In genomic region chr11:309558-309855, GRCh38 we compare ENCODE assay signal across 10 cellular contexts. TPM values are rescaled to one million over a fixed set of nuclear protein-coding genes. Genes with fewer than 3 reads are reported as not detected.
A peak's percentile ranks its signal among the peaks of the same experiment; 100 is the strongest.
DNase-seq lines count a peak whose midpoint lies in the region; ATAC-seq and TF ChIP-seq lines count a peak whose summit lies in the region.
"Had no signal": no experiment of that assay in that cellular context is flagged by ENCODE, and none has a peak within 500 bp of the region (broad histone marks: within the 10 kb centered on the region; RNA-seq: fewer than 3 reads in every experiment).

No MANE protein-coding gene starts in this region.

- peak overlapping the region; percentile 92; the same call in 1 of the 2 replicates for H3K14ac ChIP-seq in IMR-90 (replicated peaks; ENCODE audit: low read depth, low read length)

- no peak overlapping the region for H3K27ac Mint-ChIP-seq in dendritic cell treated with granulocyte-macrophage colony-stimulating factor and Interleukin-4, amounts not matched to agents 40 ng/mL and 50 ng/mL, for 4 days
- peak overlapping the region; percentile 93 to 98 for H3K27ac Mint-ChIP-seq in natural killer cell

- peaks cover 42% of the 10 kb centered on the region for H3K79me2 ChIP-seq in ACC112 (ENCODE audit: control insufficient read depth, insufficient read depth, low read length, unreplicated experiment)

- H3K36me3 ChIP-seq in ACC112 (ENCODE audit: insufficient read depth, low read length) (no peaks in the 10 kb centered on the region), IMR-90 (ENCODE audit: control insufficient read depth, insufficient read depth, low read length) (peaks cover 2% of the 10 kb centered on the region; the same call in 1 of the 2 replicates)

- no peak for TF ChIP-seq CTCF in IMR-90 (conservative IDR thresholded peaks at IDR 0.05; ENCODE audit: low read depth, low read length)
- TF ChIP-seq CTCF in natural killer cell (IDR thresholded peaks at IDR 0.05) = no peak

- DNase-seq in IMR-90 (no peak), natural killer cell (no peak), SIG-M5 (lab: John Stamatoyannopoulos, UW) (no peak), NCI-H524 treated with DMSO at 0.1 percent for 48 hours (lab: John Stamatoyannopoulos, UW) (no peak)
- DNase-seq: NCI-H526 had no signal

- H4K8ac ChIP-seq in IMR-90 (ENCODE audit: low read depth in 2 of 2, low read length in 2 of 2) = peak overlapping the region; percentile 25 to 48; a peak in 1 of 4 replicates

- peak overlapping the region; percentile 88 for H3K4me3 Mint-ChIP-seq in dendritic cell treated with granulocyte-macrophage colony-stimulating factor and Interleukin-4, amounts not matched to agents 40 ng/mL and 50 ng/mL, for 4 days
- peak overlapping the region; percentile 95 for H3K4me3 Mint-ChIP-seq in natural killer cell

- H2BK20ac ChIP-seq in IMR-90 (ENCODE audit: low read depth, low read length) = no peak overlapping the region

- dilution Hi-C loops in IMR-90 (cut with HindIII; ENCODE audit: low sequenced_read_pairs, unreplicated experiment) = no loop called here

- H3K9me1 ChIP-seq in IMR-90 (ENCODE audit: insufficient read depth, low read length) = 0 out of 2 replicates have a peak, but pooled peaks cover 2% of the 10 kb centered on the region

- peak overlapping the region; percentile 42; the same call in 1 of the 2 replicates for H4K5ac ChIP-seq in IMR-90 (ENCODE audit: low read depth, low read length)

- CTCF ChIA-PET in IMR-90 (lab: Yijun Ruan, JAX) = no interaction called here

- no peak overlapping the region for H3K18ac ChIP-seq in IMR-90 (ENCODE audit: low read depth, low read length)

- H2BK5ac ChIP-seq in IMR-90 (ENCODE audit: low read depth, low read length, poor library complexity, severe bottlenecking) = peak overlapping the region; percentile 60

- intact Hi-C loops in IMR-90 (cut with micrococcal nuclease) (loop anchor here (5.0 kb wide), 1 partner anchor 102 kb away; the partner anchor contains the start of genes BET1L and RIC8A), natural killer cell (cut with micrococcal nuclease) (loop anchor here (1.0 to 5.0 kb wide), 3 partner anchors 8 to 57 kb away; no protein-coding TSS in a partner anchor)
- intact Hi-C loops in dendritic cell treated with granulocyte-macrophage colony-stimulating factor and Interleukin-4, amounts not matched to agents 40 ng/mL and 50 ng/mL, for 4 days (cut with micrococcal nuclease) = loop anchor here (5.0 to 10.0 kb wide), 2 partner anchors 37 to 55 kb away; no protein-coding TSS in a partner anchor

- peaks cover 9% of the 10 kb centered on the region for H3K36me3 Mint-ChIP-seq in dendritic cell treated with granulocyte-macrophage colony-stimulating factor and Interleukin-4, amounts not matched to agents 40 ng/mL and 50 ng/mL, for 4 days (ENCODE audit: low read depth)
- H3K36me3 Mint-ChIP-seq in natural killer cell = no peaks in the 10 kb centered on the region

- peak overlapping the region; percentile 83; the same call in 1 of the 2 replicates for H2AK5ac ChIP-seq in IMR-90 (ENCODE audit: low read depth, low read length)

- TF ChIP-seq POLR2A in IMR-90 (IDR thresholded peaks at IDR 0.05; ENCODE audit: low read depth, low read length) = no peak

- ATAC-seq in IMR-90 (ENCODE audit: low read depth) = no peak
- no peak for ATAC-seq in natural killer cell
- ATAC-seq in HG03439 (IDR thresholded peaks at IDR 0.05; ENCODE audit: unreplicated experiment) = no peak
- ATAC-seq in HG03521 (IDR thresholded peaks at IDR 0.05; ENCODE audit: unreplicated experiment) = no peak

- H2AFZ ChIP-seq in ACC112 (ENCODE audit: low read length, unreplicated experiment) = no peak overlapping the region
- H2AFZ ChIP-seq in IMR-90 (replicated peaks; ENCODE audit: low read length, poor library complexity) = no peak overlapping the region

- H3K79me1 ChIP-seq in IMR-90 (ENCODE audit: low read depth in 1 of 2, low read length in 2 of 2) = peaks cover 0 to 30% of the 10 kb centered on the region in 2 experiments; a peak in 2 of 4 replicates

- no peaks in the 10 kb centered on the region for H3K9me3 Mint-ChIP-seq in dendritic cell treated with granulocyte-macrophage colony-stimulating factor and Interleukin-4, amounts not matched to agents 40 ng/mL and 50 ng/mL, for 4 days
- H3K9me3 Mint-ChIP-seq in natural killer cell = no peaks in the 10 kb centered on the region

- peak overlapping the region; percentile 20; the same call in 1 of the 2 replicates for H2BK120ac ChIP-seq in IMR-90 (ENCODE audit: low read depth, low read length)

- BruUV-seq in IMR-90 (replicated peaks; lab: Mats Ljungman, UMichigan) = no TSS peak

- peaks cover 36% of the 10 kb centered on the region for H3K27me3 Mint-ChIP-seq in dendritic cell treated with granulocyte-macrophage colony-stimulating factor and Interleukin-4, amounts not matched to agents 40 ng/mL and 50 ng/mL, for 4 days
- no peaks in the 10 kb centered on the region for H3K27me3 Mint-ChIP-seq in natural killer cell (ENCODE audit: low read depth in 2 of 2)

- peak overlapping the region; percentile 91 for H3K23ac ChIP-seq in IMR-90 (ENCODE audit: low read depth, low read length)

- H3K56ac ChIP-seq in IMR-90 (ENCODE audit: extremely low read depth, insufficient read depth, low read length) = 0 out of 2 replicates have a peak overlapping the region, but pooled peaks have one; percentile 54

- no CpG with 5 or more reads among the region's 2 CpGs for WGBS in IMR-90 (ENCODE audit: extremely low coverage in 2 of 2, insufficient read length in 1 of 2), 2 experiments

- peak overlapping the region; percentile 53 for H3K27ac ChIP-seq in ACC112 (ENCODE audit: low read depth, low read length)
- peak overlapping the region; percentile 19 for H3K27ac ChIP-seq in IMR-90 (ENCODE audit: insufficient read depth, low read length)

- 0 out of 3 replicates have a peak overlapping the region, but pooled peaks have one; percentile 12 for H2BK15ac ChIP-seq in IMR-90 (ENCODE audit: low read depth, low read length)

- H3K4me1 Mint-ChIP-seq in dendritic cell treated with granulocyte-macrophage colony-stimulating factor and Interleukin-4, amounts not matched to agents 40 ng/mL and 50 ng/mL, for 4 days (ENCODE audit: low read depth) = peaks cover 46% of the 10 kb centered on the region
- peaks cover 73 to 75% of the 10 kb centered on the region in 2 donors for H3K4me1 Mint-ChIP-seq in natural killer cell

- H3K4me3 ChIP-seq in ACC112 (ENCODE audit: low read depth, low read length) (peak overlapping the region; percentile 88), IMR-90 (ENCODE audit: insufficient read depth, low read depth, low read length) (peak overlapping the region; percentile 53)

- in situ Hi-C loops in IMR-90 (cut with MboI; ENCODE audit: low sequenced_read_pairs) = loop anchor here (10.0 kb wide), 2 partner anchors 45 to 145 kb away; partner anchors contain the start of gene PTDSS2

- 0 out of 2 replicates have a peak overlapping the region, but pooled peaks have one; percentile 38 for H4K91ac ChIP-seq in IMR-90 (ENCODE audit: insufficient read depth, low read depth, low read length)

- H3K27me3 ChIP-seq in ACC112 (ENCODE audit: insufficient read depth, low read length) = no peaks in the 10 kb centered on the region
- no peaks in the 10 kb centered on the region for H3K27me3 ChIP-seq in IMR-90 (ENCODE audit: control insufficient read depth, insufficient read depth, low read length)

- peaks cover 3% of the 10 kb centered on the region; the same call in 1 of the 2 replicates for H4K20me1 ChIP-seq in IMR-90 (ENCODE audit: insufficient read depth, low read length)

- H3K4ac ChIP-seq in IMR-90 (ENCODE audit: low read depth, low read length) = peak overlapping the region; percentile 90

- POLR2A ChIA-PET in IMR-90 (lab: Charles Lee; ENCODE audit: unreplicated experiment) = interaction anchor here (0.6 kb wide), 1 partner anchor 46 kb away, joined by 4 read pairs; no protein-coding TSS in a partner anchor

- no peaks in the 10 kb centered on the region for H3K9me3 ChIP-seq in IMR-90 (ENCODE audit: control insufficient read depth, insufficient read depth, low read length)

- H3K4me1 ChIP-seq in ACC112 (ENCODE audit: control insufficient read depth, insufficient read depth, low read length, unreplicated experiment) = peaks cover 17% of the 10 kb centered on the region
- H3K4me1 ChIP-seq in IMR-90 (ENCODE audit: control insufficient read depth, insufficient read depth, low read length) = peaks cover 20% of the 10 kb centered on the region

- H3K9ac ChIP-seq in IMR-90 (ENCODE audit: low read depth, low read length) = peak overlapping the region; percentile 86

- TF ChIP-seq RAD21 in IMR-90 (IDR thresholded peaks at IDR 0.05; ENCODE audit: low read length) = no peak

- H3K4me2 ChIP-seq in IMR-90 (ENCODE audit: low read depth, low read length) = peak overlapping the region; percentile 89

- H2AK9ac ChIP-seq in IMR-90 (replicated peaks; ENCODE audit: low read depth, low read length, poor library complexity) = peak overlapping the region; percentile 60

TF ChIP-seq in IMR-90, 13 proteins besides CTCF, POLR2A, EP300 and RAD21:
- TF ChIP-seq RFX5 (IDR thresholded peaks at IDR 0.05; ENCODE audit: low read depth, low read length) = no peak

RNA-seq across cellular contexts. Expression of gene IFITM2, which starts 1.9 kb away (rescaled TPM):
- total RNA-seq in IMR-90 (2012; rRNA removed) = 26.4 and 31.2 TPM in 2 replicates
- 564 and 600 TPM in 2 replicates for polyA plus RNA-seq in IMR-90 (2012; rRNA removed)
- 588 and 1,067 TPM in 2 replicates for polyA plus RNA-seq in IMR-90 (2012; cell fraction: cytosol; rRNA removed)
- polyA plus RNA-seq in IMR-90 (2012; cell fraction: nucleus; rRNA removed; ENCODE audit: low replicate concordance) = 95.2 and 139 TPM in 2 replicates
- 1,000 to 10,000 TPM; 1,080 to 1,421 (median 1,273) TPM for total RNA-seq in natural killer cell
- polyA plus RNA-seq: neural cell had no signal

RNA-seq across cellular contexts. Expression of gene IFITM1, which starts 4.3 kb away (rescaled TPM):
- total RNA-seq in IMR-90 (2012; rRNA removed) = 14.4 and 24.2 TPM in 2 replicates
- polyA plus RNA-seq in IMR-90 (2012; rRNA removed) = 67.5 and 68.9 TPM in 2 replicates
- polyA plus RNA-seq in IMR-90 (2012; cell fraction: cytosol; rRNA removed) = 54.7 and 163 TPM in 2 replicates
- 25.1 and 28.0 TPM in 2 replicates for polyA plus RNA-seq in IMR-90 (2012; cell fraction: nucleus; rRNA removed; ENCODE audit: low replicate concordance)
- 100 to 1,000 TPM; 540 to 809 (median 710) TPM for total RNA-seq in natural killer cell

RNA-seq across cellular contexts. Expression of gene IFITM5, which starts 10.2 kb away (rescaled TPM):
- total RNA-seq in IMR-90 (2012; rRNA removed) (not detected in 2 replicates), natural killer cell (not detected)
- not detected in 2 replicates for polyA plus RNA-seq in IMR-90 (2012; rRNA removed)
- polyA plus RNA-seq in IMR-90 (2012; cell fraction: cytosol; rRNA removed) = not detected in 2 replicates
- polyA plus RNA-seq in IMR-90 (2012; cell fraction: nucleus; rRNA removed; ENCODE audit: low replicate concordance) = not detected in 2 replicates
- polyA plus RNA-seq: neural cell had no signal

RNA-seq across cellular contexts. Expression of gene IFITM3, which starts 11.2 kb away (rescaled TPM):
- total RNA-seq in IMR-90 (2012; rRNA removed) = 40.9 and 52.5 TPM in 2 replicates
- 906 and 1,008 TPM in 2 replicates for polyA plus RNA-seq in IMR-90 (2012; rRNA removed)
- polyA plus RNA-seq in IMR-90 (2012; cell fraction: cytosol; rRNA removed) = 803 and 1,768 TPM in 2 replicates
- polyA plus RNA-seq in IMR-90 (2012; cell fraction: nucleus; rRNA removed; ENCODE audit: low replicate concordance) = 153 and 347 TPM in 2 replicates
- 100 to 1,000 TPM in 1 of 3 donors, 10 to 100 TPM in 2; 64.0 to 165 (median 93.6) TPM for total RNA-seq in natural killer cell
- polyA plus RNA-seq: neural cell had no signal

RNA-seq across cellular contexts. Expression of gene PGGHG, which starts 20.6 kb away (rescaled TPM):
- total RNA-seq in IMR-90 (2012; rRNA removed) (1.4 and 1.8 TPM in 2 replicates), natural killer cell (100 to 1,000 TPM; 130 to 237 (median 153) TPM)
- polyA plus RNA-seq in IMR-90 (2012; rRNA removed) = 16.2 and 17.0 TPM in 2 replicates
- 2.1 and 3.3 TPM in 2 replicates for polyA plus RNA-seq in IMR-90 (2012; cell fraction: cytosol; rRNA removed)
- polyA plus RNA-seq in IMR-90 (2012; cell fraction: nucleus; rRNA removed; ENCODE audit: low replicate concordance) = 170 and 305 TPM in 2 replicates

Comparison
In these comparisons a context has a peak if more than half of its experiments do, and no peak if none do; other contexts are left out.
1. RNA of gene IFITM2, which starts 1.9 kb away (total RNA-seq): 1,080 to 1,421 TPM in natural killer cell; 26.4 to 31.2 TPM in IMR-90; every median in the first group is over 10 times any median in the second.
2. RNA of gene IFITM1, which starts 4.3 kb away (total RNA-seq): 540 to 809 TPM in natural killer cell; 14.4 to 24.2 TPM in IMR-90; every median in the first group is over 10 times any median in the second.